Comparison of ENCODE assay signal across 10 cellular contexts in the genomic region with DNA sequence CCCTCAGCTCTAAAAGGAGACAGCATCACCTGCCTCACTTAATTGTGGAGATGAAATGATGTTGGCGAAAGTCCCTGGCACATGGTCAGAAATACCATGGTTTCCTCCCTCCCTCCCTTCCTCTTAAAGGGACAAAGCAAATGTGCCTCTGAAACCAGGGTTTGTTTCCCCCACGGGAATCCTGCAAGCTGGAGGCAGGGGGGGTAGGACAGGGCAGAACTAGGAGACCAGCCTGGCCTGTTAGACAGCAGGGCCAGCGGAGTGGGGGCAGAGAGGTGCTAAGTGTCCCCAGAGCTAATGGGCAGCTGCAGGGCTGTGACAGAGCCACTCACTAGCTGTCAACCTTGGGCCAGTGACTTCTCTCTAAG. TPM values are rescaled to one million over a fixed set of nuclear protein-coding genes. Genes with fewer than 3 reads are reported as not detected.
DNase-seq lines count a peak whose midpoint lies in the region; ATAC-seq, FAIRE-seq and TF ChIP-seq lines count a peak whose summit lies in the region.
"Had no signal": no experiment of that assay in that cellular context is flagged by ENCODE, and none has a peak within 500 bp of the region (broad histone marks: within the 10 kb centered on the region; RNA-seq: fewer than 3 reads in every experiment).

No MANE protein-coding gene starts in this region.

- peak overlapping the region; percentile 10 for H2BK120ac ChIP-seq in H1 (replicated peaks; ENCODE audit: low read depth, low read length)

- H3K23ac ChIP-seq in H1 (ENCODE audit: insufficient read length): no peak overlapping the region

- no peaks in the 10 kb centered on the region for H3K79me1 ChIP-seq in H1 (ENCODE audit: low read depth, low read length)

- TF ChIP-seq POLR2A in H1 (IDR thresholded peaks at IDR 0.05; ENCODE audit: control extremely low read depth in 1 of 2, low read depth in 2 of 2, low read length in 2 of 2): no peak

- no peak for TF ChIP-seq CTCF in H1 (IDR thresholded peaks at IDR 0.05; ENCODE audit: control extremely low read depth in 1 of 3, insufficient read depth in 1 of 3, low read depth in 1 of 3, low read length in 3 of 3)
- no peak for TF ChIP-seq CTCF in GM10266 (IDR thresholded peaks at IDR 0.05; ENCODE audit: control insufficient read depth, insufficient read depth, low read depth, missing control alignments)

- no peak overlapping the region for H3K4ac ChIP-seq in H1 (replicated peaks; ENCODE audit: insufficient read length, low read depth, low read length)

- H3K4me3 ChIP-seq in H1 (ENCODE audit: extremely low read depth in 1 of 4, insufficient read depth in 2 of 4, low read depth in 3 of 4, low read length in 4 of 4): no peak overlapping the region
- no peak overlapping the region for H3K4me3 ChIP-seq in muscle layer of colon (ENCODE audit: low read depth in 1 of 2, low read length in 2 of 2)

- 86% methylated on average over 3 of the region's 3 CpGs; no CpG with 5 or more reads in 1 of the 2 experiments for WGBS in H1 (ENCODE audit: extremely low coverage in 1 of 2, insufficient coverage in 1 of 2, insufficient read length in 1 of 2, insufficient replicate concordance in 2 of 2, low coverage in 1 of 2, low lambda C conversion rate in 2 of 2, missing lambda C conversion rate in 1 of 2), 2 experiments

- no peak overlapping the region for H2AFZ ChIP-seq in H1 (ENCODE audit: low read length)

- no peak overlapping the region for H2AK5ac ChIP-seq in H1 (ENCODE audit: low read depth, low read length)

- POLR2A ChIA-PET in H1 (lab: Charles Lee; ENCODE audit: partially characterized antibody): interaction anchor here (1.3 kb wide), 1 partner anchor 82 kb away, joined by 3 read pairs; no protein-coding TSS in a partner anchor

- no peaks in the 10 kb centered on the region; the same call in 1 of the 2 replicates for H3K23me2 ChIP-seq in H1 (ENCODE audit: low read depth, low read length)

- CTCF ChIA-PET in H1 (lab: Charles Lee; ENCODE audit: partially characterized antibody): interaction anchor here (0.7 to 4.2 kb wide), 13 partner anchors 11 to 475 kb away, joined by 3 to 51 read pairs (median 5); no protein-coding TSS in a partner anchor

- no peak for TF ChIP-seq RAD21 in H1 (IDR thresholded peaks at IDR 0.05 in 1 of 2, conservative IDR thresholded peaks at IDR 0.05 in 1 of 2; ENCODE audit: low read depth in 2 of 2, low read length in 2 of 2)

- H3K36me3 ChIP-seq in H1 (ENCODE audit: control insufficient read depth in 2 of 4, insufficient read depth in 4 of 4, low read length in 3 of 4): no peaks in the 10 kb centered on the region
- H3K36me3 ChIP-seq in muscle layer of colon (ENCODE audit: insufficient read depth, low read length): peaks cover 7% of the 10 kb centered on the region

- H3K9ac ChIP-seq in H1 (replicated peaks in 1 of 4; ENCODE audit: extremely low read depth in 1 of 4, low read depth in 3 of 4, low read length in 3 of 4) (no peak overlapping the region), muscle layer of colon (ENCODE audit: low read length) (no peak overlapping the region)

- no peak overlapping the region for H3K14ac ChIP-seq in H1 (ENCODE audit: insufficient read length)

- no peak overlapping the region for H2BK12ac ChIP-seq in H1 (ENCODE audit: low read depth, low read length)

- intact Hi-C loops in Right ventricle myocardium inferior (cut with DNase I) (loop anchor here (1.0 to 10.0 kb wide), 3 partner anchors 108 to 211 kb away; a partner anchor contains a TSS), cardiac septum (cut with DNase I) (loop anchor here (2.0 to 10.0 kb wide), 3 partner anchors 107 to 211 kb away; a partner anchor contains a TSS)

- peaks cover 0 to 4% of the 10 kb centered on the region in 2 experiments; a peak in 1 of 4 replicates for H3K9me3 ChIP-seq in H1 (ENCODE audit: insufficient read depth in 2 of 2, low read depth in 1 of 2, low read length in 1 of 2)
- H3K9me3 ChIP-seq in muscle layer of colon (ENCODE audit: low read length): no peaks in the 10 kb centered on the region

- peak; percentile 2 for ATAC-seq in Right ventricle myocardium inferior

- H3K27me3 ChIP-seq in H1 (replicated peaks in 1 of 4; ENCODE audit: control insufficient read depth in 3 of 4, extremely low read depth in 1 of 4, insufficient read depth in 3 of 4, low read length in 3 of 4) (peaks cover 12 to 25% (median 21%) of the 10 kb centered on the region in 4 experiments), muscle layer of colon (ENCODE audit: control insufficient read depth in 1 of 2, insufficient read depth in 2 of 2, low read length in 2 of 2) (peaks cover 5 to 21% of the 10 kb centered on the region in 2 donors)

- H4K91ac ChIP-seq in H1 (replicated peaks; ENCODE audit: insufficient read length, low read length): no peak overlapping the region

- DNase-seq in Right ventricle myocardium inferior (ENCODE audit: missing footprints): no peak
- DNase-seq in cardiac septum (ENCODE audit: low spot score): no peak
- no peak for DNase-seq in H1 (ENCODE audit: low read depth in 1 of 2, low spot score in 2 of 2)
- DNase-seq in NAMALWA (ENCODE audit: low spot score): no peak
- no peak for DNase-seq in DMS53 (lab: John Stamatoyannopoulos, UW)
- no peak for DNase-seq in GM10266 (ENCODE audit: extremely low spot score)
- no peak for DNase-seq in NCI-H2107 treated with DMSO at 0.1 percent for 48 hours (lab: John Stamatoyannopoulos, UW; ENCODE audit: unreplicated experiment)

- H3K4me1 ChIP-seq in H1 (replicated peaks in 1 of 4; ENCODE audit: control insufficient read depth in 3 of 4, insufficient read depth in 4 of 4, low read length in 3 of 4): peaks cover 6 to 16% (median 11%) of the 10 kb centered on the region in 4 experiments
- peaks cover 43% of the 10 kb centered on the region for H3K4me1 ChIP-seq in muscle layer of colon (ENCODE audit: insufficient read depth, low read length)

- FAIRE-seq in H1 (lab: Jason Lieb, UNC): no peak
- FAIRE-seq: frontal cortex had no signal

- no peak overlapping the region for H3K56ac ChIP-seq in H1 (replicated peaks; ENCODE audit: insufficient read length, low read depth, low read length)

- H2BK20ac ChIP-seq in H1 (ENCODE audit: low read length): no peak overlapping the region

- no peak overlapping the region for H4K5ac ChIP-seq in H1 (ENCODE audit: insufficient read length, low read depth, low read length)

- no peaks in the 10 kb centered on the region for H3K79me2 ChIP-seq in H1 (ENCODE audit: control insufficient read depth in 1 of 2, insufficient read depth in 2 of 2, low read length in 2 of 2)

- peaks cover 3 to 4% of the 10 kb centered on the region in 2 experiments for H4K20me1 ChIP-seq in H1 (replicated peaks in 1 of 2; ENCODE audit: control insufficient read depth in 1 of 2, insufficient read depth in 2 of 2, low read length in 2 of 2)

- H4K8ac ChIP-seq in H1 (ENCODE audit: extremely low read depth, insufficient read depth, low read length): no peak overlapping the region

- no peak overlapping the region; the same call in 1 of the 2 replicates for H2BK5ac ChIP-seq in H1 (ENCODE audit: low read depth, low read length)

- H3K4me2 ChIP-seq in H1 (ENCODE audit: insufficient read depth in 1 of 2, low read depth in 2 of 2, low read length in 2 of 2): no peak overlapping the region

- H3K27ac ChIP-seq in H1 (ENCODE audit: low read depth, low read length): no peak overlapping the region
- H3K27ac ChIP-seq in muscle layer of colon (ENCODE audit: low read depth, low read length): peak overlapping the region; percentile 65

- H2BK15ac ChIP-seq in H1 (ENCODE audit: low read length): no peak overlapping the region

- no peak overlapping the region for H3K18ac ChIP-seq in H1 (ENCODE audit: extremely low read depth, low read length)

- TF ChIP-seq EP300 in H1 (IDR thresholded peaks at IDR 0.05; ENCODE audit: borderline replicate concordance in 1 of 2, low read depth in 2 of 2, low read length in 2 of 2): no peak

TF ChIP-seq in H1, 55 proteins besides CTCF, POLR2A, EP300 and RAD21 (continues in another document):
- TF ChIP-seq SUZ12 (IDR thresholded peaks at IDR 0.05; ENCODE audit: low read length) (no peak), FOSL1 (IDR thresholded peaks at IDR 0.05; ENCODE audit: insufficient read depth, low read depth, low read length) (no peak), SRF (IDR thresholded peaks at IDR 0.05; ENCODE audit: low read depth, low read length) (no peak), SAP30 (IDR thresholded peaks at IDR 0.05; ENCODE audit: insufficient read depth, insufficient replicate concordance, low read length) (no peak), SIN3A (conservative IDR thresholded peaks at IDR 0.05 in 1 of 2, IDR thresholded peaks at IDR 0.05 in 1 of 2; ENCODE audit: low read depth in 1 of 2, low read length in 2 of 2) (no peak), CBX5 (IDR thresholded peaks at IDR 0.05; ENCODE audit: low read depth, low read length) (no peak), GABPA (IDR thresholded peaks at IDR 0.05; ENCODE audit: borderline replicate concordance, insufficient read depth, low read length) (no peak), SP1 (IDR thresholded peaks at IDR 0.05; ENCODE audit: low read depth, low read length) (no peak), POU5F1 (IDR thresholded peaks at IDR 0.05; ENCODE audit: low read depth, low read length) (no peak), BACH1 (IDR thresholded peaks at IDR 0.05; ENCODE audit: low read length) (no peak), NANOG (IDR thresholded peaks at IDR 0.05; ENCODE audit: insufficient read depth, low read depth, low read length, poor library complexity, severe bottlenecking) (no peak)

RNA-seq across cellular contexts. Expression of a gene that starts 5.7 kb away (rescaled TPM):
- total RNA-seq in Right ventricle myocardium inferior: 2.4 TPM
- total RNA-seq in cardiac septum: 6.3 TPM
- total RNA-seq in H1 (2021; fragmentation: NEBNext Ultra II Directional; extraction: Animal tissue kit (Norgen Biotek cat#: 25700)): 1.9 TPM in 2 replicates
- 0.57 and 0.96 TPM in 2 replicates for polyA plus RNA-seq in H1 (2011; rRNA removed)
- polyA plus RNA-seq in H1 (2011; cell fraction: cytosol; rRNA removed): 0.65 TPM
- 1.4 TPM for polyA plus RNA-seq in H1 (2011; cell fraction: nucleus; rRNA removed)
- 1.6 to 2.4 TPM (median 2.0 TPM) in 4 replicates for polyA plus RNA-seq in H1 (2012, experiment 1 of 2)
- polyA plus RNA-seq in H1 (2012, experiment 2 of 2): 1.4 TPM
- 2.3 TPM for polyA plus RNA-seq in H1 (2013, experiment 1 of 2)
- 2.8 TPM for polyA plus RNA-seq in H1 (2013, experiment 2 of 2)
- polyA minus RNA-seq in H1 (2011; rRNA and poly(A)+ RNA removed): 0.76 TPM in 2 replicates
- polyA minus RNA-seq in H1 (2011; cell fraction: cytosol; rRNA and poly(A)+ RNA removed): 0.59 TPM
- polyA minus RNA-seq in H1 (2011; cell fraction: nucleus; rRNA and poly(A)+ RNA removed): 0.70 TPM
- polyA plus RNA-seq: IgD-negative memory B cell had no signal

RNA-seq across cellular contexts. Expression of a gene that starts 55.5 kb away (rescaled TPM):
- 12.0 TPM for total RNA-seq in Right ventricle myocardium inferior
- 8.5 TPM for total RNA-seq in cardiac septum
- 9.4 and 11.7 TPM in 2 replicates for total RNA-seq in H1 (2021; fragmentation: NEBNext Ultra II Directional; extraction: Animal tissue kit (Norgen Biotek cat#: 25700))
- 2.6 and 4.8 TPM in 2 replicates for polyA plus RNA-seq in H1 (2011; rRNA removed)
- 19.3 TPM for polyA plus RNA-seq in H1 (2011; cell fraction: cytosol; rRNA removed)
- polyA plus RNA-seq in H1 (2011; cell fraction: nucleus; rRNA removed): 1.8 TPM
- polyA plus RNA-seq in H1 (2012, experiment 1 of 2): 20.7 to 45.6 TPM (median 28.5 TPM) in 4 replicates
- polyA plus RNA-seq in H1 (2012, experiment 2 of 2): 5.4 TPM
- polyA plus RNA-seq in H1 (2013, experiment 1 of 2): 27.9 TPM
- 28.3 TPM for polyA plus RNA-seq in H1 (2013, experiment 2 of 2)
- polyA minus RNA-seq in H1 (2011; rRNA and poly(A)+ RNA removed): 0.95 and 1.9 TPM in 2 replicates
- 3.4 TPM for polyA minus RNA-seq in H1 (2011; cell fraction: cytosol; rRNA and poly(A)+ RNA removed)
- 3.9 TPM for polyA minus RNA-seq in H1 (2011; cell fraction: nucleus; rRNA and poly(A)+ RNA removed)
